Comparison of ENCODE assay signal across 8 cellular contexts in genomic region chr2:174337337-174338154, GRCh38. TPM values are rescaled to one million over a fixed set of nuclear protein-coding genes. Genes with fewer than 3 reads are reported as not detected.
DNase-seq lines count a peak whose midpoint lies in the region; ATAC-seq and TF ChIP-seq lines count a peak whose summit lies in the region.

No MANE protein-coding gene starts in this region.

- peaks cover 46% of the 10 kb centered on the region for H3K4me1 ChIP-seq in upper lobe of right lung

- H3K27me3 ChIP-seq in upper lobe of right lung = peaks cover 98% of the 10 kb centered on the region

- no peaks in the 10 kb centered on the region for H3K36me3 ChIP-seq in upper lobe of right lung

- no peak for ATAC-seq in upper lobe of right lung
- ATAC-seq in HG03460 (IDR thresholded peaks at IDR 0.05; ENCODE audit: unreplicated experiment) = no peak

- H3K27ac Mint-ChIP-seq in activated CD4-positive, alpha-beta T cell treated with anti-CD3 and anti-CD28 coated beads, Interleukin-2, amount 10 ng/mL, durations not matched to agents 24 days and 14 days = peak overlapping the region; percentile 84
- H3K27ac Mint-ChIP-seq in activated T-helper 1 cell treated with anti-CD3 and anti-CD28 coated beads, Interleukin-12 subunit alpha, Interleukin-12 subunit beta, Interleukin-2, Interleukin-4 antibody, amounts not matched to agents 30 ng/mL and 10 ng/mL and 1 ng/mL, durations not matched to agents 14 hours and 24 hours and 36 hours = peak overlapping the region; percentile 84

- intact Hi-C loops in activated CD4-positive, alpha-beta T cell treated with anti-CD3 and anti-CD28 coated beads, Interleukin-2, amount 10 ng/mL, durations not matched to agents 24 days and 14 days (cut with micrococcal nuclease) = loop anchor here (10.0 kb wide), 2 partner anchors 453 to 1797 kb away; no protein-coding TSS in a partner anchor
- intact Hi-C loops in activated T-helper 1 cell treated with anti-CD3 and anti-CD28 coated beads, Interleukin-12 subunit alpha, Interleukin-12 subunit beta, Interleukin-2, Interleukin-4 antibody, amounts not matched to agents 30 ng/mL and 10 ng/mL and 1 ng/mL, durations not matched to agents 14 hours and 24 hours and 36 hours (cut with micrococcal nuclease) = no loop called here
- intact Hi-C loops in upper lobe of right lung (cut with DNase I) = no loop called here

- H3K4me3 Mint-ChIP-seq in activated CD4-positive, alpha-beta T cell treated with anti-CD3 and anti-CD28 coated beads, Interleukin-2, amount 10 ng/mL, durations not matched to agents 24 days and 14 days = peak overlapping the region; percentile 82
- peak overlapping the region; percentile 81 for H3K4me3 Mint-ChIP-seq in activated T-helper 1 cell treated with anti-CD3 and anti-CD28 coated beads, Interleukin-12 subunit alpha, Interleukin-12 subunit beta, Interleukin-2, Interleukin-4 antibody, amounts not matched to agents 30 ng/mL and 10 ng/mL and 1 ng/mL, durations not matched to agents 14 hours and 24 hours and 36 hours

- peaks cover 5% of the 10 kb centered on the region for H3K36me3 Mint-ChIP-seq in activated CD4-positive, alpha-beta T cell treated with anti-CD3 and anti-CD28 coated beads, Interleukin-2, amount 10 ng/mL, durations not matched to agents 24 days and 14 days (ENCODE audit: low read depth)
- no peaks in the 10 kb centered on the region for H3K36me3 Mint-ChIP-seq in activated T-helper 1 cell treated with anti-CD3 and anti-CD28 coated beads, Interleukin-12 subunit alpha, Interleukin-12 subunit beta, Interleukin-2, Interleukin-4 antibody, amounts not matched to agents 30 ng/mL and 10 ng/mL and 1 ng/mL, durations not matched to agents 14 hours and 24 hours and 36 hours (ENCODE audit: low read depth)

- no peaks in the 10 kb centered on the region for H3K9me3 Mint-ChIP-seq in activated CD4-positive, alpha-beta T cell treated with anti-CD3 and anti-CD28 coated beads, Interleukin-2, amount 10 ng/mL, durations not matched to agents 24 days and 14 days
- H3K9me3 Mint-ChIP-seq in activated T-helper 1 cell treated with anti-CD3 and anti-CD28 coated beads, Interleukin-12 subunit alpha, Interleukin-12 subunit beta, Interleukin-2, Interleukin-4 antibody, amounts not matched to agents 30 ng/mL and 10 ng/mL and 1 ng/mL, durations not matched to agents 14 hours and 24 hours and 36 hours = no peaks in the 10 kb centered on the region

- H3K9me3 ChIP-seq in iPS-18c (ENCODE audit: control insufficient read depth, insufficient read depth, low read length) (no peaks in the 10 kb centered on the region), upper lobe of right lung (no peaks in the 10 kb centered on the region)

- H3K27ac ChIP-seq in upper lobe of right lung = no peak overlapping the region

- H3K4me3 ChIP-seq in iPS-18c (ENCODE audit: insufficient read depth, low read depth, low read length) (peak overlapping the region; percentile 56), upper lobe of right lung (peak overlapping the region; percentile 19)

- peaks cover 59% of the 10 kb centered on the region for H3K27me3 Mint-ChIP-seq in activated CD4-positive, alpha-beta T cell treated with anti-CD3 and anti-CD28 coated beads, Interleukin-2, amount 10 ng/mL, durations not matched to agents 24 days and 14 days
- peaks cover 64% of the 10 kb centered on the region for H3K27me3 Mint-ChIP-seq in activated T-helper 1 cell treated with anti-CD3 and anti-CD28 coated beads, Interleukin-12 subunit alpha, Interleukin-12 subunit beta, Interleukin-2, Interleukin-4 antibody, amounts not matched to agents 30 ng/mL and 10 ng/mL and 1 ng/mL, durations not matched to agents 14 hours and 24 hours and 36 hours (ENCODE audit: insufficient read depth)

- peak; percentile 81 for DNase-seq in activated CD4-positive, alpha-beta T cell treated with anti-CD3 and anti-CD28 coated beads, Interleukin-2, amount 10 ng/mL, durations not matched to agents 24 days and 14 days
- DNase-seq in activated CD4-positive, alpha-beta T cell treated with anti-CD3 and anti-CD28 coated beads for 4 hours = no peak
- DNase-seq in HuH-7.5 (ENCODE audit: low spot score) (peak; percentile 73), upper lobe of right lung (no peak), dermis blood vessel endothelial cell (no peak)
- no peak for DNase-seq in activated T-helper 1 cell treated with anti-CD3 and anti-CD28 coated beads, Interleukin-12 subunit alpha, Interleukin-12 subunit beta, Interleukin-2, Interleukin-4 antibody, amounts not matched to agents 30 ng/mL and 10 ng/mL and 1 ng/mL, durations not matched to agents 14 hours and 24 hours and 36 hours (ENCODE audit: low spot score)

- TF ChIP-seq CTCF in upper lobe of right lung (IDR thresholded peaks at IDR 0.05) = no peak

- peaks cover 29% of the 10 kb centered on the region for H3K4me1 Mint-ChIP-seq in activated CD4-positive, alpha-beta T cell treated with anti-CD3 and anti-CD28 coated beads, Interleukin-2, amount 10 ng/mL, durations not matched to agents 24 days and 14 days
- H3K4me1 Mint-ChIP-seq in activated T-helper 1 cell treated with anti-CD3 and anti-CD28 coated beads, Interleukin-12 subunit alpha, Interleukin-12 subunit beta, Interleukin-2, Interleukin-4 antibody, amounts not matched to agents 30 ng/mL and 10 ng/mL and 1 ng/mL, durations not matched to agents 14 hours and 24 hours and 36 hours (ENCODE audit: low read depth) = peaks cover 36% of the 10 kb centered on the region

RNA-seq across cellular contexts. Expression of gene SP9, which starts 2.8 kb away (rescaled TPM):
- total RNA-seq in activated CD4-positive, alpha-beta T cell treated with anti-CD3 and anti-CD28 coated beads, Interleukin-2, amount 10 ng/mL, durations not matched to agents 24 days and 14 days = not detected in 2 replicates
- total RNA-seq in activated T-helper 1 cell treated with anti-CD3 and anti-CD28 coated beads, Interleukin-12 subunit alpha, Interleukin-12 subunit beta, Interleukin-2, Interleukin-4 antibody, amounts not matched to agents 30 ng/mL and 10 ng/mL and 1 ng/mL, durations not matched to agents 14 hours and 24 hours and 36 hours = not detected in 2 replicates
- total RNA-seq in upper lobe of right lung = not detected
- not detected in 2 replicates for total RNA-seq in dermis blood vessel endothelial cell

RNA-seq across cellular contexts. Expression of gene SCRN3, which starts 58.0 kb away (rescaled TPM):
- 18.2 and 19.0 TPM in 2 replicates for total RNA-seq in activated CD4-positive, alpha-beta T cell treated with anti-CD3 and anti-CD28 coated beads, Interleukin-2, amount 10 ng/mL, durations not matched to agents 24 days and 14 days
- 14.0 and 19.8 TPM in 2 replicates for total RNA-seq in activated T-helper 1 cell treated with anti-CD3 and anti-CD28 coated beads, Interleukin-12 subunit alpha, Interleukin-12 subunit beta, Interleukin-2, Interleukin-4 antibody, amounts not matched to agents 30 ng/mL and 10 ng/mL and 1 ng/mL, durations not matched to agents 14 hours and 24 hours and 36 hours
- 20.0 TPM for total RNA-seq in upper lobe of right lung
- total RNA-seq in dermis blood vessel endothelial cell = 24.0 and 31.6 TPM in 2 replicates

Comparison
In these comparisons a context has a peak if more than half of its experiments do, and no peak if none do; other contexts are left out.
1. DNase-seq: peak in activated CD4-positive, alpha-beta T cell treated with anti-CD3 and anti-CD28 coated beads, Interleukin-2, amount 10 ng/mL, durations not matched to agents 24 days and 14 days (single experiment) and HuH-7.5 (single experiment); none in activated CD4-positive, alpha-beta T cell treated with anti-CD3 and anti-CD28 coated beads for 4 hours (0 of 2), activated T-helper 1 cell treated with anti-CD3 and anti-CD28 coated beads, Interleukin-12 subunit alpha, Interleukin-12 subunit beta, Interleukin-2, Interleukin-4 antibody, amounts not matched to agents 30 ng/mL and 10 ng/mL and 1 ng/mL, durations not matched to agents 14 hours and 24 hours and 36 hours (single experiment), upper lobe of right lung (single experiment) and dermis blood vessel endothelial cell (single experiment).